In the genomic region with DNA sequence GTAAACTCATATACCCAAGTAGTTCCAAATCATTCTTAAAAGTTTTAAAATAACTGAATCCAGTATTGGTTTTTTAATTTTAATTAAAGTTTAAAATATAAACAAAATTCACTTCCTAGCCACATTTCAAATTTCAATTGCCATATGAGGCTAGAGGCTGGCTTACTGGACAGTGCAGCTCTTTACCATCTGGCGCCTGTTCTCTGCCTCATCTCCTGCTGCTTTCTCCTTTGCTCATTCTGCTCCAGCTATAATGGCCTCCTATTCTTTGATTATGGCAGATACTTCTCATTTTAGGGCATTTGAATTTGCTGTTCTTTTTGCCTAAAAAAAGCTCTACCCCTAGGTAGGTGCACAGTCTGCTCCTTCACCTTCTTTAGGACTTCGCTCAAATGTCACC, we compare ENCODE assay signal across 12 cellular contexts.
"Had no signal": no experiment of that assay in that cellular context is flagged by ENCODE, and none has a peak within 500 bp of the region (broad histone marks: within the 10 kb centered on the region; RNA-seq: fewer than 3 reads in every experiment).

No MANE protein-coding gene starts in this region.

- DNase-seq: effector memory CD4-positive, alpha-beta T cell; gastrocnemius medialis; islet precursor cell; mammary epithelial cell; mucosa of descending colon; naive thymus-derived CD8-positive, alpha-beta T cell; stimulated activated CD4-positive, alpha-beta T cell treated with anti-CD3 and anti-CD28 coated beads, Interleukin-2, amount 100 ng/mL, for 24 hours; stimulated activated CD4-positive, alpha-beta T cell treated with anti-CD3 and anti-CD28 coated beads, Interleukin-4, amount 100 ng/mL, for 4 hours; stimulated activated naive CD4-positive, alpha-beta T cell; trophoblast cell had no signal

- ATAC-seq: gastrocnemius medialis; left lobe of liver; mucosa of descending colon; naive thymus-derived CD8-positive, alpha-beta T cell; sciatic nerve had no signal
